17 cellular contexts compared by ENCODE assay signal in the genomic region with DNA sequence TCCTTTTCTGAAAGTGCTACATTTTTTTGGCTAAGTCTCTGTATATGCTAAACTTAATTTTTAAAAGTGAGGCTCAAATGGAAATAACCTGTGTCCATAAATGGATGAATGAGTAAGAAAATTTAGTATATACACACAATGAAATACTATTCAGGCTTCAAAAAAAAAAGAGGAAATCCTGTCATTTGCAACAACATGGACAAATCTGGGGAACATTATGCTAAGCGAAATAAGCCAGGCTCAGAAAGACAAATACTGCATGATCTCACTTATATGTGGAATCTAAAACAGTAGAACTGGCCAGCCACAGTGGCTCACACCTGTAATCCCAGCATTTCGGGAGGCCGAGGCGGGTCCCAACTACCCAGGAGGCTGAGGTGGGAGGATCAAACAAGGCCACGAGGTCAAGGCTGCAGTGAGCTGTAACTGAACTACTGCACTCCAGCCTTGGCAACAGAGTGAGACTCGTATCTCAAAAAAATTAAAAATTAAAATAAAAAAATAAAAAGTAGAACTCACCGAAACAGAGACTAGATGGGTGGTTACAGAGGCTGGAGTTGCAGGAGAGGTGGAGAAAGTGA. TPM values are rescaled to one million over a fixed set of nuclear protein-coding genes. Genes with fewer than 3 reads are reported as not detected.
DNase-seq lines count a peak whose midpoint lies in the region; ATAC-seq, FAIRE-seq and TF ChIP-seq lines count a peak whose summit lies in the region.
"Had no signal": no experiment of that assay in that cellular context is flagged by ENCODE, and none has a peak within 500 bp of the region (broad histone marks: within the 10 kb centered on the region; RNA-seq: fewer than 3 reads in every experiment).

No MANE protein-coding gene starts in this region.

- dilution Hi-C loops in endothelial cell of umbilical vein (cut with MboI; ENCODE audit: extremely low pct_ligation_motif_present, low sequenced_read_pairs): no loop called here

- ATAC-seq in DND-41 (ENCODE audit: insufficient read depth, low read depth): no peak
- ATAC-seq in gastrocnemius medialis: no peak
- no peak for ATAC-seq in GM21717 (IDR thresholded peaks at IDR 0.05; ENCODE audit: unreplicated experiment)
- ATAC-seq in HG03139 (IDR thresholded peaks at IDR 0.05; ENCODE audit: unreplicated experiment): no peak
- ATAC-seq: activated CD4-positive, CD25-positive, alpha-beta regulatory T cell treated with anti-CD3 and anti-CD28 coated beads, Interleukin-2, amount 50 U/mL, for 24 hours; mucosa of descending colon; SK-N-SH treated with all-trans-retinoic acid at 6 μM for 48 hours had no signal

- no peak for TF ChIP-seq POLR2A in endothelial cell of umbilical vein (IDR thresholded peaks at IDR 0.05; ENCODE audit: low read depth, low read length)
- TF ChIP-seq POLR2A in gastrocnemius medialis (IDR thresholded peaks at IDR 0.05): no peak

- H3K4me2 ChIP-seq in DND-41 (ENCODE audit: insufficient read depth, low read length): no peak overlapping the region
- peak overlapping the region; percentile 21 for H3K4me2 ChIP-seq in endothelial cell of umbilical vein (ENCODE audit: insufficient read depth, low read length)

- CTCF ChIA-PET in endothelial cell of umbilical vein (lab: Charles Lee) (interaction anchor here (0.7 to 1.8 kb wide), 6 partner anchors 10 to 27 kb away, joined by 3 to 8 read pairs (median 5); no protein-coding TSS in a partner anchor), HEK293T (lab: Yijun Ruan, JAX) (no interaction called here)

- H2AFZ ChIP-seq in DND-41 (ENCODE audit: low read depth, low read length) (no peak overlapping the region), endothelial cell of umbilical vein (ENCODE audit: low read depth, low read length) (no peak overlapping the region)

- peaks cover 38% of the 10 kb centered on the region for H3K36me3 ChIP-seq in DND-41 (ENCODE audit: insufficient read depth, low read length)
- H3K36me3 ChIP-seq in endothelial cell of umbilical vein (ENCODE audit: control insufficient read depth in 2 of 2, extremely low read depth in 1 of 2, insufficient read depth in 2 of 2, low read length in 2 of 2): no peaks in the 10 kb centered on the region
- no peaks in the 10 kb centered on the region for H3K36me3 ChIP-seq in gastrocnemius medialis

- in situ Hi-C loops in gastrocnemius medialis (cut with MboI; ENCODE audit: low sequenced_read_pairs in 4 of 4): no loop called here

- H3K4me1 Mint-ChIP-seq in activated naive CD8-positive, alpha-beta T cell (ENCODE audit: low read depth): peaks cover 88% of the 10 kb centered on the region
- peaks cover 84% of the 10 kb centered on the region for H3K4me1 Mint-ChIP-seq in activated naive CD8-positive, alpha-beta T cell treated with anti-CD3 and anti-CD28 coated beads for 36 hours

- H3K27me3 ChIP-seq in DND-41 (ENCODE audit: insufficient read depth, low read length, poor library complexity): no peaks in the 10 kb centered on the region
- no peaks in the 10 kb centered on the region for H3K27me3 ChIP-seq in endothelial cell of umbilical vein (ENCODE audit: control insufficient read depth in 2 of 2, insufficient read depth in 2 of 2, low read length in 2 of 2)
- no peaks in the 10 kb centered on the region for H3K27me3 ChIP-seq in gastrocnemius medialis

- H3K36me3 Mint-ChIP-seq in activated naive CD8-positive, alpha-beta T cell: peaks cover 7% of the 10 kb centered on the region
- peaks cover 51% of the 10 kb centered on the region for H3K36me3 Mint-ChIP-seq in activated naive CD8-positive, alpha-beta T cell treated with anti-CD3 and anti-CD28 coated beads for 36 hours

- POLR2A ChIA-PET in endothelial cell of umbilical vein (lab: Charles Lee) (interaction anchor here (0.7 to 1.1 kb wide), 2 partner anchors 10 to 15 kb away, joined by 3 read pairs; no protein-coding TSS in a partner anchor), HEK293T (lab: Yijun Ruan, JAX) (no interaction called here)

- TF ChIP-seq CTCF in DND-41 (IDR thresholded peaks at IDR 0.05; ENCODE audit: borderline replicate concordance, extremely low read depth, low read length, poor library complexity, severe bottlenecking): no peak
- no peak for TF ChIP-seq CTCF in endothelial cell of umbilical vein (IDR thresholded peaks at IDR 0.05; ENCODE audit: extremely low read depth in 1 of 2, insufficient read depth in 1 of 2, low read depth in 1 of 2, low read length in 2 of 2)
- no peak for TF ChIP-seq CTCF in gastrocnemius medialis (IDR thresholded peaks at IDR 0.05 in 4 of 5, conservative IDR thresholded peaks at IDR 0.05 in 1 of 5)

- intact Hi-C loops in endothelial cell of umbilical vein (cut with micrococcal nuclease) (no loop called here), gastrocnemius medialis (cut with DNase I; ENCODE audit: low total_unique reads) (no loop called here)

- no peak overlapping the region for H3K4me3 Mint-ChIP-seq in activated naive CD8-positive, alpha-beta T cell
- no peak overlapping the region for H3K4me3 Mint-ChIP-seq in activated naive CD8-positive, alpha-beta T cell treated with anti-CD3 and anti-CD28 coated beads for 36 hours

- no peaks in the 10 kb centered on the region for H3K9me1 ChIP-seq in endothelial cell of umbilical vein (replicated peaks; ENCODE audit: control insufficient read depth, extremely low read depth, insufficient read depth, low read length)

- H3K9ac ChIP-seq in DND-41 (ENCODE audit: low read depth, low read length) (no peak overlapping the region), endothelial cell of umbilical vein (replicated peaks; ENCODE audit: extremely low read depth, insufficient read depth, low read length) (no peak overlapping the region)

- peak overlapping the region; percentile 41 for H3K27ac Mint-ChIP-seq in activated naive CD8-positive, alpha-beta T cell
- no peak overlapping the region for H3K27ac Mint-ChIP-seq in activated naive CD8-positive, alpha-beta T cell treated with anti-CD3 and anti-CD28 coated beads for 36 hours

- H3K4me1 ChIP-seq in DND-41 (ENCODE audit: insufficient read depth, low read length) (peaks cover 77% of the 10 kb centered on the region), endothelial cell of umbilical vein (ENCODE audit: control insufficient read depth, extremely low read depth, insufficient read depth, low read length) (peaks cover 50% of the 10 kb centered on the region), gastrocnemius medialis (peaks cover 75 to 85% of the 10 kb centered on the region in 2 donors)

- DNase-seq in activated naive CD8-positive, alpha-beta T cell treated with anti-CD3 and anti-CD28 coated beads for 36 hours: no peak
- DNase-seq in DND-41: no peak
- DNase-seq in endothelial cell of umbilical vein (ENCODE audit: low read depth, low spot score): peak; percentile 71
- DNase-seq in gastrocnemius medialis: no peak
- no peak for DNase-seq in HEK293T (ENCODE audit: extremely low spot score)
- DNase-seq: Caco-2, mucosa of descending colon, NCI-H187 treated with DMSO at 0.1 percent for 48 hours, nucleus accumbens had no signal

- no peaks in the 10 kb centered on the region for H3K9me3 Mint-ChIP-seq in activated naive CD8-positive, alpha-beta T cell (ENCODE audit: low read depth)
- no peaks in the 10 kb centered on the region for H3K9me3 Mint-ChIP-seq in activated naive CD8-positive, alpha-beta T cell treated with anti-CD3 and anti-CD28 coated beads for 36 hours
- H3K9me3 Mint-ChIP-seq: IgD-negative memory B cell had no signal

- H3K4me3 ChIP-seq in DND-41 (ENCODE audit: low read depth in 1 of 2, low read length in 2 of 2) (no peak overlapping the region), endothelial cell of umbilical vein (replicated peaks in 1 of 3; ENCODE audit: insufficient read depth in 1 of 3, low read depth in 1 of 3, low read length in 3 of 3) (no peak overlapping the region), gastrocnemius medialis (no peak overlapping the region)
- H3K4me3 ChIP-seq: mucosa of descending colon had no signal

- no TSS peak for BruUV-seq in endothelial cell of umbilical vein (replicated peaks; lab: Mats Ljungman, UMichigan)

- H3K9me3 ChIP-seq in DND-41 (ENCODE audit: insufficient read depth, low read length, severe bottlenecking): no peaks in the 10 kb centered on the region
- H3K9me3 ChIP-seq in endothelial cell of umbilical vein (replicated peaks; ENCODE audit: control insufficient read depth, insufficient read depth, low read length): no peaks in the 10 kb centered on the region
- H3K9me3 ChIP-seq in gastrocnemius medialis: no peaks in the 10 kb centered on the region
- H3K9me3 ChIP-seq: Caco-2, mucosa of descending colon had no signal

- H3K27ac ChIP-seq in DND-41 (ENCODE audit: low read length) (0 out of 2 replicates have a peak overlapping the region, but pooled peaks have one; percentile 30), endothelial cell of umbilical vein (ENCODE audit: insufficient read depth, low read depth, low read length) (no peak overlapping the region), gastrocnemius medialis (peak overlapping the region; percentile 39 to 91 (median 88))
- H3K27ac ChIP-seq: epithelial cell of prostate had no signal

- no peaks in the 10 kb centered on the region for H3K27me3 Mint-ChIP-seq in activated naive CD8-positive, alpha-beta T cell
- H3K27me3 Mint-ChIP-seq in activated naive CD8-positive, alpha-beta T cell treated with anti-CD3 and anti-CD28 coated beads for 36 hours: no peaks in the 10 kb centered on the region
- H3K27me3 Mint-ChIP-seq: IgD-negative memory B cell had no signal

- peaks cover 97% of the 10 kb centered on the region for H3K79me2 ChIP-seq in DND-41 (ENCODE audit: insufficient read depth, low read length)
- peaks cover 91% of the 10 kb centered on the region for H3K79me2 ChIP-seq in endothelial cell of umbilical vein (ENCODE audit: control insufficient read depth, insufficient read depth, low read length)

- H4K20me1 ChIP-seq in DND-41 (ENCODE audit: insufficient read depth, low read length) (peaks cover 74% of the 10 kb centered on the region), endothelial cell of umbilical vein (replicated peaks; ENCODE audit: control insufficient read depth, extremely low read depth, insufficient read depth, low read length) (no peaks in the 10 kb centered on the region)

- peak; percentile 86 for FAIRE-seq in endothelial cell of umbilical vein (lab: Jason Lieb, UNC)
- FAIRE-seq: frontal cortex had no signal

RNA-seq across cellular contexts. Expression of gene CCDC12, which starts 25.8 kb away (rescaled TPM):
- total RNA-seq in activated naive CD8-positive, alpha-beta T cell treated with anti-CD3 and anti-CD28 coated beads for 36 hours: 10 to 100 TPM; 48.8 to 55.4 TPM
- total RNA-seq in endothelial cell of umbilical vein: 45.0 and 50.5 TPM in 2 replicates
- 31.2 and 35.1 TPM in 2 replicates for polyA plus RNA-seq in endothelial cell of umbilical vein
- polyA plus RNA-seq in endothelial cell of umbilical vein (2011; cell fraction: cytosol; rRNA removed): 48.1 and 49.0 TPM in 2 replicates
- 58.5 and 62.2 TPM in 2 replicates for polyA plus RNA-seq in endothelial cell of umbilical vein (2011; cell fraction: nucleus; rRNA removed)
- polyA plus RNA-seq in endothelial cell of umbilical vein (2012): 24.0 and 28.2 TPM in 2 replicates
- 64.5 and 73.4 TPM in 2 replicates for polyA minus RNA-seq in endothelial cell of umbilical vein
- 13.3 TPM for polyA minus RNA-seq in endothelial cell of umbilical vein (2011; cell fraction: cytosol; rRNA and poly(A)+ RNA removed)
- 64.2 and 70.6 TPM in 2 replicates for polyA minus RNA-seq in endothelial cell of umbilical vein (2011; cell fraction: nucleus; rRNA and poly(A)+ RNA removed)
- 10 to 100 TPM; 24.6 to 32.0 (median 29.0) TPM for total RNA-seq in gastrocnemius medialis

RNA-seq across cellular contexts. Expression of gene NBEAL2, which starts 28.7 kb away (rescaled TPM):
- 10 to 100 TPM; 63.1 to 67.4 TPM for total RNA-seq in activated naive CD8-positive, alpha-beta T cell treated with anti-CD3 and anti-CD28 coated beads for 36 hours
- total RNA-seq in endothelial cell of umbilical vein (84.7 and 90.1 TPM in 2 replicates), gastrocnemius medialis (1 to 10 TPM; 4.1 to 8.7 (median 7.5) TPM)
- polyA plus RNA-seq in endothelial cell of umbilical vein: 48.0 and 51.9 TPM in 2 replicates
- 18.2 and 22.1 TPM in 2 replicates for polyA plus RNA-seq in endothelial cell of umbilical vein (2011; cell fraction: cytosol; rRNA removed)
- polyA plus RNA-seq in endothelial cell of umbilical vein (2011; cell fraction: nucleus; rRNA removed): 329 and 436 TPM in 2 replicates
- 38.7 and 46.6 TPM in 2 replicates for polyA plus RNA-seq in endothelial cell of umbilical vein (2012)
- polyA minus RNA-seq in endothelial cell of umbilical vein: 38.0 and 60.8 TPM in 2 replicates
- polyA minus RNA-seq in endothelial cell of umbilical vein (2011; cell fraction: cytosol; rRNA and poly(A)+ RNA removed): 8.8 TPM
- polyA minus RNA-seq in endothelial cell of umbilical vein (2011; cell fraction: nucleus; rRNA and poly(A)+ RNA removed): 67.7 and 92.5 TPM in 2 replicates
